In genomic region chr1:8814870-8815269, GRCh38 we compare ENCODE assay signal across 8 cellular contexts.
A peak's percentile ranks its signal among the peaks of the same experiment; 100 is the strongest.
DNase-seq lines count a peak whose midpoint lies in the region; ATAC-seq and TF ChIP-seq lines count a peak whose summit lies in the region.

No MANE protein-coding gene starts in this region.

- no peak for TF ChIP-seq POLR2A in erythroblast (IDR thresholded peaks at IDR 0.05; ENCODE audit: low read length)

- H3K4me3 ChIP-seq in brain microvascular endothelial cell (ENCODE audit: low read depth, low read length): no peak overlapping the region

- no peak for ATAC-seq in HG02588 (IDR thresholded peaks at IDR 0.05; ENCODE audit: unreplicated experiment)

- in situ Hi-C loops in brain microvascular endothelial cell (cut with HindIII; ENCODE audit: low pct_ligation_motif_present, low sequenced_read_pairs): no loop called here

- no peak for TF ChIP-seq CTCF in brain microvascular endothelial cell (IDR thresholded peaks at IDR 0.05; ENCODE audit: low read depth, low read length, missing control alignments)

- H3K27ac ChIP-seq in brain microvascular endothelial cell: no peak overlapping the region

- DNase-seq in NCI-H1105 treated with DMSO at 0.1 percent for 48 hours (lab: John Stamatoyannopoulos, UW) (peak; percentile 15), NCI-H1105 (lab: John Stamatoyannopoulos, UW) (no peak), NCI-H2227 treated with DMSO at 0.1 percent for 48 hours (lab: John Stamatoyannopoulos, UW) (peak; percentile 26), erythroblast (lab: John Stamatoyannopoulos, UW) (peak; percentile 25 to 36), putamen (ENCODE audit: low spot score) (peak; percentile 51), brain microvascular endothelial cell (no peak)
- DNase-seq in effector CD8-positive, alpha-beta T cell (lab: John Stamatoyannopoulos, UW): no peak

- no peaks in the 10 kb centered on the region for H3K36me3 ChIP-seq in brain microvascular endothelial cell (replicated peaks)

- no peaks in the 10 kb centered on the region for H3K27me3 ChIP-seq in brain microvascular endothelial cell (replicated peaks)

Comparison
In these comparisons a context has a peak if more than half of its experiments do, and no peak if none do; other contexts are left out.
1. DNase-seq: peak in NCI-H1105 treated with DMSO at 0.1 percent for 48 hours (single experiment), NCI-H2227 treated with DMSO at 0.1 percent for 48 hours (single experiment), erythroblast (2 of 2) and putamen (single experiment); none in NCI-H1105 (single experiment), effector CD8-positive, alpha-beta T cell (single experiment) and brain microvascular endothelial cell (single experiment).